ENCODE assay signal across 1 cellular context in genomic region chr18:31195063-31195462, GRCh38.
TF ChIP-seq lines count a peak whose summit lies in the region.

No MANE protein-coding gene starts in this region.

TF ChIP-seq in HCT116, 20 proteins besides CTCF, POLR2A, EP300 and RAD21 (continued from another document):
- TF ChIP-seq POLR2AphosphoS5 (IDR thresholded peaks at IDR 0.05; ENCODE audit: low read depth, low read length): no peak
- TF ChIP-seq CBX3 (IDR thresholded peaks at IDR 0.05; ENCODE audit: low read depth): no peak
